In genomic region chr12:76555797-76556196, GRCh38 we compare ENCODE assay signal across 2 cellular contexts.
TF ChIP-seq lines count a peak whose summit lies in the region.

No MANE protein-coding gene starts in this region.

TF ChIP-seq in IMR-90, 13 proteins besides CTCF, POLR2A, EP300 and RAD21:
- TF ChIP-seq CEBPB (IDR thresholded peaks at IDR 0.05; ENCODE audit: low read depth, low read length) = no peak

TF ChIP-seq in GM12878, 131 proteins besides CTCF, POLR2A, EP300 and RAD21:
- no peak for TF ChIP-seq MLLT1 (IDR thresholded peaks at IDR 0.05)
- TF ChIP-seq BACH1 (IDR thresholded peaks at IDR 0.05; ENCODE audit: borderline replicate concordance) = no peak
- no peak for TF ChIP-seq PKNOX1 (IDR thresholded peaks at IDR 0.05)
- no peak for TF ChIP-seq ZNF207 (IDR thresholded peaks at IDR 0.05; ENCODE audit: borderline replicate concordance)
- no peak for TF ChIP-seq GATAD2B (conservative IDR thresholded peaks at IDR 0.05; ENCODE audit: low read depth)
- no peak for TF ChIP-seq SMAD1 (IDR thresholded peaks at IDR 0.05; ENCODE audit: low read depth, partially characterized antibody)
